In genomic region chr14:53375573-53375972, GRCh38 we compare ENCODE assay signal across 1 cellular context.
TF ChIP-seq lines count a peak whose summit lies in the region.

No MANE protein-coding gene starts in this region.

TF ChIP-seq in GM23338, 12 proteins besides CTCF, POLR2A, EP300 and RAD21 (continued from another document):
- TF ChIP-seq NANOG (IDR thresholded peaks at IDR 0.05; ENCODE audit: borderline replicate concordance) = no peak
